In the genomic region with DNA sequence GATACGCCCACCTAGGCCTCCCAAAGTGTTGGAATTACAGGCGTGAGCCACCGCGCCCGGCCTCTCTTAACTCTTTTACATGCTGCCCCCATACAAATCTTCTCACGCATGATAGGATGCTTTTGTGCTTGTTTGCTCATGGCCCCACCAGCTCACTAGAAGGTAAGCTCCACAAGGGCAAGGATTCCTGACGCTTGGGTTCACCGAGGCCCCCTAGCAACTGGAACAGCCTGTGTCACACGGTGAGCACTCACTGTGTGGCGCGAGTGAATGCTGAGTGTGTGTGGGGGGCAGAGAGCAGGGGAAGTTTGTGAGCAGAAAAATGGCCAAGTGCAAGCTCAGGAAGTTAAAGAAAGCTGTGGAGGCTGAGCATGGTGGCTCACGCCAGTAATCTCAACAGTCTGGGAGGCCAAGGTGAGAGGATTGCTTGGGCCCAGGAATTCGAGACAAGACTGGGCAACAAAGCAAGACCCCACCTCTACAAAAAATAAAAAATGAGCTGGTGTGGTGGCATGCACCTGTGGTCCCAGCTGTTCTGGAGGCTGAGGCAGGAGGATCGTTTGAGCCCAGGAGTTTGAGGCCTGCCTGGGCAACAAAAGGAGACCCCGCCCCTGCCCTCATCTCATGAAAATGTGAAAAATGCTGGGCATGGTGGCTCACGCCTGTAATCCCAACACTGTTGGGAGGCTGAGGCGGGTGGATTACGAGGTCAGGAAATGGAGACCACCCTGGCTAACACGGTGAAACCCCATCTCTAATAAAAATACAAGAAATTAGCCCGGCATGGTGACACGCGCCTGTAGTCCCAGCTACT, we compare ENCODE assay signal across 29 cellular contexts. TPM values are rescaled to one million over a fixed set of nuclear protein-coding genes. Genes with fewer than 3 reads are reported as not detected.
DNase-seq lines count a peak whose midpoint lies in the region; ATAC-seq and TF ChIP-seq lines count a peak whose summit lies in the region.
"Had no signal": no experiment of that assay in that cellular context is flagged by ENCODE, and none has a peak within 500 bp of the region (broad histone marks: within the 10 kb centered on the region; RNA-seq: fewer than 3 reads in every experiment).

No MANE protein-coding gene starts in this region.

- no peak overlapping the region for H2BK15ac ChIP-seq in mesenchymal stem cell (ENCODE audit: low read depth, poor library complexity, severe bottlenecking)

- H3K9me3 Mint-ChIP-seq in CD4-positive, alpha-beta memory T cell, result no peaks in the 10 kb centered on the region
- H3K9me3 Mint-ChIP-seq: activated CD8-positive, alpha-beta T cell treated with anti-CD3 and anti-CD28 coated beads for 36 hours; immature natural killer cell had no signal

- H3K4ac ChIP-seq in mesenchymal stem cell (ENCODE audit: low read depth in 1 of 2, low read length in 2 of 2), result no peak overlapping the region

- no peak for TF ChIP-seq POLR2A in uterus (IDR thresholded peaks at IDR 0.05)

- peaks cover 12 to 44% (median 23%) of the 10 kb centered on the region in 4 donors for H3K4me1 Mint-ChIP-seq in CD4-positive, alpha-beta memory T cell
- peaks cover 20% of the 10 kb centered on the region for H3K4me1 Mint-ChIP-seq in T-helper 17 cell

- no peaks in the 10 kb centered on the region for H3K27me3 ChIP-seq in CD4-positive, alpha-beta memory T cell (ENCODE audit: insufficient read depth, low read length)
- H3K27me3 ChIP-seq in mesenchymal stem cell (ENCODE audit: control insufficient read depth in 1 of 2, insufficient read depth in 1 of 2, low read length in 2 of 2), result no peaks in the 10 kb centered on the region
- H3K27me3 ChIP-seq in uterus, result no peaks in the 10 kb centered on the region
- H3K27me3 ChIP-seq: BLaER1 treated with 17β-estradiol and CSF1 and Interleukin-3, amounts not matched to agents 10 nM and 100 nM; brain microvascular endothelial cell; pancreas had no signal

- H3K27ac ChIP-seq in CD4-positive, alpha-beta memory T cell (ENCODE audit: low read depth, low read length), result no peak overlapping the region
- no peak overlapping the region for H3K27ac ChIP-seq in mesenchymal stem cell (ENCODE audit: low read length, poor library complexity, severe bottlenecking)
- no peak overlapping the region for H3K27ac ChIP-seq in uterus
- H3K27ac ChIP-seq: BLaER1 treated with 17β-estradiol and CSF1 and Interleukin-3, amounts not matched to agents 10 nM and 100 nM; brain microvascular endothelial cell; coronary artery; pancreas; thoracic aorta had no signal

- no peak overlapping the region for H3K9ac ChIP-seq in mesenchymal stem cell (ENCODE audit: low read length)

- H3K36me3 Mint-ChIP-seq in CD4-positive, alpha-beta memory T cell, result peaks cover 0 to 19% of the 10 kb centered on the region in 2 donors
- H3K36me3 Mint-ChIP-seq in T-helper 17 cell (ENCODE audit: low read depth), result peaks cover 4% of the 10 kb centered on the region

- no peak overlapping the region for H3K18ac ChIP-seq in mesenchymal stem cell (ENCODE audit: low read depth in 1 of 2, low read length in 2 of 2)

- H2BK12ac ChIP-seq in mesenchymal stem cell (ENCODE audit: low read length in 2 of 2), result no peak overlapping the region

- peaks cover 24% of the 10 kb centered on the region for H3K4me1 ChIP-seq in CD4-positive, alpha-beta memory T cell (ENCODE audit: insufficient read depth, low read length)
- H3K4me1 ChIP-seq in mesenchymal stem cell (ENCODE audit: control insufficient read depth, insufficient read depth, low read depth, low read length) (peaks cover 22% of the 10 kb centered on the region), uterus (peaks cover 6 to 14% of the 10 kb centered on the region in 2 donors)

- no peak overlapping the region for H3K14ac ChIP-seq in mesenchymal stem cell (ENCODE audit: low read length in 2 of 2)

- WGBS in mesenchymal stem cell, result 96% methylated on average over 21 of the region's 22 CpGs

- CTCF ChIA-PET in CD4-positive, alpha-beta memory T cell (lab: Charles Lee; ENCODE audit: partially characterized antibody), result interaction anchor here (2.8 to 7.3 kb wide), 4 partner anchors 10 to 77 kb away, joined by 19 to 47 read pairs (median 28); partner anchors contain the start of genes CATSPERZ and FERMT3

- H3K79me1 ChIP-seq in mesenchymal stem cell (replicated peaks; ENCODE audit: low read length, poor library complexity, severe bottlenecking), result peaks cover 42% of the 10 kb centered on the region

- no peaks in the 10 kb centered on the region for H3K27me3 Mint-ChIP-seq in CD4-positive, alpha-beta memory T cell
- no peaks in the 10 kb centered on the region for H3K27me3 Mint-ChIP-seq in T-helper 17 cell
- H3K27me3 Mint-ChIP-seq: activated CD8-positive, alpha-beta T cell treated with anti-CD3 and anti-CD28 coated beads for 36 hours had no signal

- H2AK5ac ChIP-seq in mesenchymal stem cell (ENCODE audit: low read length, severe bottlenecking), result no peak overlapping the region

- H4K91ac ChIP-seq in mesenchymal stem cell (ENCODE audit: low read length), result peak overlapping the region; percentile 8

- no peak overlapping the region for H3K4me3 ChIP-seq in CD4-positive, alpha-beta memory T cell (ENCODE audit: low read length in 2 of 2)
- H3K4me3 ChIP-seq in mesenchymal stem cell (ENCODE audit: insufficient read depth in 1 of 2, low read depth in 1 of 2, low read length in 2 of 2) (no peak overlapping the region), uterus (no peak overlapping the region)
- H3K4me3 ChIP-seq: coronary artery, HAP-1, pancreas, thoracic aorta had no signal

- H3K23ac ChIP-seq in mesenchymal stem cell (ENCODE audit: low read length in 2 of 2), result no peak overlapping the region

- TF ChIP-seq CTCF in uterus (IDR thresholded peaks at IDR 0.05), result no peak

- no peak overlapping the region for H3K4me2 ChIP-seq in mesenchymal stem cell (ENCODE audit: low read length, poor library complexity, severe bottlenecking)

- no peak overlapping the region for H2BK120ac ChIP-seq in mesenchymal stem cell (ENCODE audit: low read depth, low read length)

- no peak for ATAC-seq in T-helper 17 cell
- ATAC-seq in HG03280 (IDR thresholded peaks at IDR 0.05; ENCODE audit: unreplicated experiment), result no peak
- ATAC-seq in GM18502 (IDR thresholded peaks at IDR 0.05; ENCODE audit: poor library complexity, unreplicated experiment), result no peak
- ATAC-seq: activated CD4-positive, CD25-positive, alpha-beta regulatory T cell treated with anti-CD3 and anti-CD28 coated beads, Interleukin-2, amount 50 U/mL, for 24 hours; activated CD8-positive, alpha-beta T cell treated with anti-CD3 and anti-CD28 coated beads for 36 hours; esophagus mucosa; Panc1; pancreas; sciatic nerve; stimulated activated naive CD8-positive, alpha-beta T cell treated with anti-CD3 and anti-CD28 coated beads, Interleukin-15, Interleukin-2, amounts not matched to agents 100 U/mL and 50 U/mL, for 24 hours had no signal

- no peak for DNase-seq in CD4-positive, alpha-beta memory T cell
- DNase-seq in T-helper 17 cell (no peak), mesenchymal stem cell (no peak), uterus (no peak)
- DNase-seq: activated CD8-positive, alpha-beta T cell treated with anti-CD3 and anti-CD28 coated beads for 36 hours; activated effector memory CD4-positive, alpha-beta T cell treated with Interleukin-2 at 50 U/mL for 16 hours; brain microvascular endothelial cell; Calu3; foreskin melanocyte; hippocampal formation; immature natural killer cell; Kasumi-1; NCI-H2171; NCI-H524 treated with DMSO at 0.1 percent for 48 hours; stimulated activated CD4-positive, alpha-beta T cell treated with anti-CD3 and anti-CD28 coated beads, Interleukin-4, amount 100 ng/mL, for 4 hours; stimulated activated naive CD8-positive, alpha-beta T cell treated with anti-CD3 and anti-CD28 coated beads, Interleukin-15, Interleukin-2, amounts not matched to agents 100 U/mL and 50 U/mL, for 24 hours had no signal

- no peak overlapping the region for H2AFZ ChIP-seq in mesenchymal stem cell (ENCODE audit: low read depth, low read length)

- no peak overlapping the region for H2BK5ac ChIP-seq in mesenchymal stem cell (ENCODE audit: low read depth, low read length, poor library complexity, severe bottlenecking)

- peaks cover 7% of the 10 kb centered on the region for H3K36me3 ChIP-seq in CD4-positive, alpha-beta memory T cell (ENCODE audit: insufficient read depth, low read length)
- H3K36me3 ChIP-seq in mesenchymal stem cell (ENCODE audit: control insufficient read depth in 1 of 2, insufficient read depth in 2 of 2, low read depth in 1 of 2, low read length in 2 of 2), result peaks cover 32 to 37% of the 10 kb centered on the region in 2 experiments
- no peaks in the 10 kb centered on the region for H3K36me3 ChIP-seq in uterus
- H3K36me3 ChIP-seq: pancreas had no signal

- POLR2A ChIA-PET in CD4-positive, alpha-beta memory T cell (lab: Charles Lee; ENCODE audit: partially characterized antibody), result interaction anchor here (1.2 to 8.6 kb wide), 6 partner anchors 12 to 97 kb away, joined by 4 to 233 read pairs (median 53); partner anchors contain the start of genes CATSPERZ, ESRRA, FERMT3 and FKBP2

- no peaks in the 10 kb centered on the region for H3K9me3 ChIP-seq in CD4-positive, alpha-beta memory T cell (ENCODE audit: control insufficient read depth in 1 of 2, low read length in 2 of 2)
- no peaks in the 10 kb centered on the region for H3K9me3 ChIP-seq in T-helper 17 cell (ENCODE audit: control insufficient read depth, low read length, poor library complexity, severe bottlenecking)
- no peaks in the 10 kb centered on the region for H3K9me3 ChIP-seq in mesenchymal stem cell (ENCODE audit: control insufficient read depth, low read length)
- no peaks in the 10 kb centered on the region for H3K9me3 ChIP-seq in uterus
- H3K9me3 ChIP-seq: BLaER1 treated with 17β-estradiol and CSF1 and Interleukin-3, amounts not matched to agents 10 nM and 100 nM; pancreas; thoracic aorta had no signal

- H3K4me3 Mint-ChIP-seq in CD4-positive, alpha-beta memory T cell, result peak overlapping the region in 2 of 8 donors; percentile 35 to 36
- peak overlapping the region; percentile 15 for H3K4me3 Mint-ChIP-seq in T-helper 17 cell
- H3K4me3 Mint-ChIP-seq: activated CD8-positive, alpha-beta T cell treated with anti-CD3 and anti-CD28 coated beads for 36 hours had no signal

- peak overlapping the region; percentile 9 for H4K8ac ChIP-seq in mesenchymal stem cell (ENCODE audit: low read length)

- H3K27ac Mint-ChIP-seq in CD4-positive, alpha-beta memory T cell, result peak overlapping the region in 4 of 7 donors; percentile 42 to 80 (median 62)
- peak overlapping the region; percentile 94 for H3K27ac Mint-ChIP-seq in T-helper 17 cell
- H3K27ac Mint-ChIP-seq: activated CD8-positive, alpha-beta T cell treated with anti-CD3 and anti-CD28 coated beads for 36 hours had no signal

- intact Hi-C loops in CD4-positive, alpha-beta memory T cell (cut with micrococcal nuclease), result no loop called here
- intact Hi-C loops in uterus (cut with DNase I; ENCODE audit: low total_unique reads), result no loop called here

RNA-seq across cellular contexts. Expression of gene BAD, which starts 2.3 kb away (rescaled TPM):
- total RNA-seq in CD4-positive, alpha-beta memory T cell, result 10 to 100 TPM; 23.1 to 26.2 TPM
- 10 to 100 TPM; 48.2 to 70.1 TPM for polyA plus RNA-seq in CD4-positive, alpha-beta memory T cell
- total RNA-seq in T-helper 17 cell (10 to 100 TPM; 46.3 to 47.0 TPM), uterus (10 to 100 TPM; 54.8 to 72.9 (median 62.0) TPM)
- 69.6 TPM for polyA plus RNA-seq in mesenchymal stem cell (2013, experiment 1 of 2)
- 70.6 TPM for polyA plus RNA-seq in mesenchymal stem cell (2013, experiment 2 of 2)

RNA-seq across cellular contexts. Expression of gene GPR137, which starts 3.5 kb away (rescaled TPM):
- 10 to 100 TPM; 30.6 to 34.7 TPM for total RNA-seq in CD4-positive, alpha-beta memory T cell
- 10 to 100 TPM in 1 of 2 donors, 1 to 10 TPM in 1; 6.8 to 11.2 TPM for polyA plus RNA-seq in CD4-positive, alpha-beta memory T cell
- total RNA-seq in T-helper 17 cell, result 10 to 100 TPM; 46.5 to 57.9 TPM
- polyA plus RNA-seq in mesenchymal stem cell (2013, experiment 1 of 2), result 25.9 TPM
- 24.6 TPM for polyA plus RNA-seq in mesenchymal stem cell (2013, experiment 2 of 2)
- total RNA-seq in uterus, result 10 to 100 TPM in 2 of 4 donors, 1 to 10 TPM in 1, under 1 TPM in 1; 0.51 to 32.3 (median 10.6) TPM

RNA-seq across cellular contexts. Expression of gene KCNK4, which starts 8.9 kb away (rescaled TPM):
- not detected for total RNA-seq in CD4-positive, alpha-beta memory T cell
- not detected for polyA plus RNA-seq in CD4-positive, alpha-beta memory T cell
- total RNA-seq in T-helper 17 cell (under 1 TPM in 1 of 2 donors, not detected in 1; 0.50 TPM), uterus (under 1 TPM in 2 of 4 donors, not detected in 2; 0.61 to 0.76 TPM)
- not detected for polyA plus RNA-seq in mesenchymal stem cell (2013, experiment 1 of 2)
- not detected for polyA plus RNA-seq in mesenchymal stem cell (2013, experiment 2 of 2)
- total RNA-seq: Calu3, esophagus mucosa, mesenteric fat pad, pancreas, sciatic nerve, thoracic aorta had no signal
- polyA plus RNA-seq: AG04450, immature natural killer cell, pancreas had no signal

RNA-seq across cellular contexts. Expression of gene CATSPERZ, which starts 18.0 kb away (rescaled TPM):
- total RNA-seq in CD4-positive, alpha-beta memory T cell, result not detected
- not detected for polyA plus RNA-seq in CD4-positive, alpha-beta memory T cell
- total RNA-seq in T-helper 17 cell (not detected), uterus (not detected)
- 0.18 TPM for polyA plus RNA-seq in mesenchymal stem cell (2013, experiment 1 of 2)
- polyA plus RNA-seq in mesenchymal stem cell (2013, experiment 2 of 2), result 0.12 TPM
- total RNA-seq: mesenteric fat pad, sciatic nerve, thoracic aorta had no signal
- polyA plus RNA-seq: AG04450, immature natural killer cell had no signal

RNA-seq across cellular contexts. Expression of gene ESRRA, which starts 23.2 kb away (rescaled TPM):
- total RNA-seq in CD4-positive, alpha-beta memory T cell, result 10 to 100 TPM; 29.5 to 31.9 TPM
- 10 to 100 TPM in 1 of 2 donors, 1 to 10 TPM in 1; 4.4 to 12.4 TPM for polyA plus RNA-seq in CD4-positive, alpha-beta memory T cell
- total RNA-seq in T-helper 17 cell (10 to 100 TPM; 25.7 to 26.6 TPM), uterus (10 to 100 TPM; 12.1 to 49.2 (median 17.5) TPM)
- polyA plus RNA-seq in mesenchymal stem cell (2013, experiment 1 of 2), result 10.7 TPM
- 10.7 TPM for polyA plus RNA-seq in mesenchymal stem cell (2013, experiment 2 of 2)
